Comparison of ENCODE assay signal across 8 cellular contexts in genomic region chr7:72640740-72641139, GRCh38.
A peak's percentile ranks its signal among the peaks of the same experiment; 100 is the strongest.
DNase-seq lines count a peak whose midpoint lies in the region; ATAC-seq, FAIRE-seq and TF ChIP-seq lines count a peak whose summit lies in the region.
"Not testable (repeated sequence)": the region's sequence is repeated elsewhere in the genome, so short reads cannot be mapped to it uniquely, and the experiment has no call there.

No MANE protein-coding gene starts in this region.

- peak; percentile 65 for ATAC-seq in GM18858 (IDR thresholded peaks at IDR 0.05; ENCODE audit: unreplicated experiment)
- peak; percentile 54 for ATAC-seq in GM19438 (IDR thresholded peaks at IDR 0.05; ENCODE audit: low read depth, unreplicated experiment)
- ATAC-seq in GM21526 (IDR thresholded peaks at IDR 0.05; ENCODE audit: low FRiP score, unreplicated experiment): peak; percentile 81
- ATAC-seq in HG02642 (IDR thresholded peaks at IDR 0.05; ENCODE audit: poor library complexity, unreplicated experiment): peak; percentile 61
- peak; percentile 87 for ATAC-seq in HG03280 (IDR thresholded peaks at IDR 0.05; ENCODE audit: unreplicated experiment)
- ATAC-seq in WTC11: not testable (repeated sequence)

- H3K4me1 Mint-ChIP-seq in WTC11: peaks cover 24% of the 10 kb centered on the region
- peaks cover 16% of the 10 kb centered on the region for H3K4me1 Mint-ChIP-seq in nephron progenitor cell

- DNase-seq in WTC11 (ENCODE audit: low spot score); nephron progenitor cell: not testable (repeated sequence)

- not testable (repeated sequence) for H3K27me3 Mint-ChIP-seq in WTC11 (ENCODE audit: low read depth); nephron progenitor cell (ENCODE audit: low read depth, poor library complexity)

- CTCF ChIA-PET in WTC11 (lab: Charles Lee): not testable (repeated sequence)

- POLR2A ChIA-PET in WTC11 (lab: Charles Lee): not testable (repeated sequence)

- peak; percentile 91 for FAIRE-seq in G401.6 (lab: Jason Lieb, UNC)

- H3K9me3 Mint-ChIP-seq in WTC11, nephron progenitor cell: not testable (repeated sequence)

- TF ChIP-seq CTCF in WTC11 (IDR thresholded peaks at IDR 0.05); nephron progenitor cell (IDR thresholded peaks at IDR 0.05): not testable (repeated sequence)

- not testable (repeated sequence) for H3K36me3 Mint-ChIP-seq in WTC11; nephron progenitor cell (ENCODE audit: low read depth)

- not testable (repeated sequence) for H3K4me3 Mint-ChIP-seq in WTC11, nephron progenitor cell

- H3K27ac Mint-ChIP-seq in WTC11 (peak overlapping the region; percentile 72), nephron progenitor cell (peak overlapping the region; percentile 73)
